Comparison of ENCODE assay signal across 10 cellular contexts in genomic region chr20:44245977-44246376, GRCh38. TPM values are rescaled to one million over a fixed set of nuclear protein-coding genes. Genes with fewer than 3 reads are reported as not detected.
"Had no signal": no experiment of that assay in that cellular context is flagged by ENCODE, and none has a peak within 500 bp of the region (broad histone marks: within the 10 kb centered on the region; RNA-seq: fewer than 3 reads in every experiment).

No MANE protein-coding gene starts in this region.

- H3K9me3 ChIP-seq: HAP-1 had no signal

- ATAC-seq: HCT116, HepG2 had no signal

- H3K9me3 Mint-ChIP-seq: HFFc6 had no signal

- H3K4me3 ChIP-seq: HAP-1 had no signal

- FAIRE-seq: HepG2 had no signal

- H3K4me3 Mint-ChIP-seq: HFFc6, IgD-negative memory B cell had no signal

- H3K27ac ChIP-seq: HL-60 had no signal

- H3K27ac Mint-ChIP-seq: HFFc6, IgD-negative memory B cell had no signal

- DNase-seq: GOT3, H7, HFFc6, KG1 had no signal

- H3K4me1 ChIP-seq: HAP-1 had no signal

- H3K36me3 ChIP-seq: HAP-1 had no signal

- H3K36me3 Mint-ChIP-seq: IgD-negative memory B cell had no signal

RNA-seq across cellular contexts. Expression of gene GDAP1L1, which starts 1.1 kb away (rescaled TPM):
- total RNA-seq: HepG2, HFFc6, HT1080 had no signal
- polyA plus RNA-seq: IgD-negative memory B cell had no signal

RNA-seq across cellular contexts. Expression of gene JPH2, which starts 59.0 kb away (rescaled TPM):
- total RNA-seq: HepG2 had no signal
- polyA plus RNA-seq: IgD-negative memory B cell had no signal
